Comparison of ENCODE assay signal across 24 cellular contexts in the genomic region with DNA sequence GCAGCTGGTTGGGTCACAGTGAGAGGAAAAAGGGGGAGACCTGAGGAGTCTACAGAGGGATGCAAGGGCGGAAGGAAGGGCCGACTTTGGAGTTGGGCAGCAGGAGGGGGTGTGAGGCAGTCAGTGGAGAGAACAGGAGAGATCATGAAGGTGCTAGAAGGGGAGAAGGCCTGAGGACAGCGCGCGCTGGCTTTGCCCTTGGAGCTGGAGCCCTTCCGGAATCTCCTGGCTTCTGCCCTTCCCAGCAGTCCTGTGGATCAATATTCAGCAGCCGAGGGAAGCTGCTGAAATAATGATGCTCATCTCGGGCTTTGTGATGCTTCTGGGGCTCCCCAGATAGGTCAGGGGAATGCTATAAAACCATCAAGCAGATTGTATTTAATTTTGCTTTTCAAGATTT. TPM values are rescaled to one million over a fixed set of nuclear protein-coding genes. Genes with fewer than 3 reads are reported as not detected.
"Had no signal": no experiment of that assay in that cellular context is flagged by ENCODE, and none has a peak within 500 bp of the region (broad histone marks: within the 10 kb centered on the region; RNA-seq: fewer than 3 reads in every experiment).

No MANE protein-coding gene starts in this region.

- H3K4me3 ChIP-seq: body of pancreas, cardiac muscle cell, sigmoid colon, smooth muscle cell, thoracic aorta had no signal

- H3K27ac Mint-ChIP-seq: activated CD4-positive, alpha-beta memory T cell treated with anti-CD3 and anti-CD28 coated beads, Interleukin-2, amount 10 ng/mL, durations not matched to agents 7 days and 5 days; activated naive CD4-positive, alpha-beta T cell treated with anti-CD3 and anti-CD28 coated beads, Interleukin-2, amount 50 U/mL, for 24 hours; immature natural killer cell; memory B cell; nephron; stimulated activated naive B cell treated with anti-CD40 and anti-IgM and Interleukin-4, amounts not matched to agents 10 μg/mL and 1 μg/mL and 100 μg/mL, for 72 hours; T-cell; type B pancreatic cell had no signal

- H3K4me2 ChIP-seq: smooth muscle cell had no signal

- H3K27me3 ChIP-seq: body of pancreas, cardiac muscle cell, sigmoid colon had no signal

- H3K79me2 ChIP-seq: parathyroid adenoma had no signal

- DNase-seq: activated CD4-positive, alpha-beta memory T cell treated with anti-CD3 and anti-CD28 coated beads, Interleukin-2, amount 10 ng/mL, durations not matched to agents 7 days and 5 days; activated CD4-positive, alpha-beta T cell treated with anti-CD3 and anti-CD28 coated beads for 48 hours; activated CD4-positive, CD25-positive, alpha-beta regulatory T cell; activated gamma-delta T cell treated with Interleukin-2 at 50 U/mL for 16 hours; activated T-cell treated with anti-CD3 and anti-CD28 coated beads, Interleukin-2, amount 50 U/mL, for 1 hour; anterior cingulate cortex; body of pancreas; immature natural killer cell; nucleus accumbens; stimulated activated CD4-positive, alpha-beta T cell treated with anti-CD3 and anti-CD28 coated beads, Interleukin-15, amount 100 ng/mL, for 24 hours; stimulated activated naive B cell treated with anti-CD40 and anti-IgM and Interleukin-4, amounts not matched to agents 10 μg/mL and 1 μg/mL and 100 μg/mL, for 72 hours; T-cell had no signal

- H2AFZ ChIP-seq: parathyroid adenoma had no signal

- H3K9me3 Mint-ChIP-seq: activated CD4-positive, alpha-beta memory T cell treated with anti-CD3 and anti-CD28 coated beads, Interleukin-2, amount 10 ng/mL, durations not matched to agents 7 days and 5 days; activated naive CD4-positive, alpha-beta T cell treated with anti-CD3 and anti-CD28 coated beads, Interleukin-2, amount 50 U/mL, for 24 hours; immature natural killer cell; memory B cell; nephron; stimulated activated naive B cell treated with anti-CD40 and anti-IgM and Interleukin-4, amounts not matched to agents 10 μg/mL and 1 μg/mL and 100 μg/mL, for 72 hours; T-cell; type B pancreatic cell had no signal

- H3K9me3 ChIP-seq: body of pancreas, sigmoid colon, thoracic aorta had no signal

- H3K27ac ChIP-seq: body of pancreas, cardiac muscle cell, parathyroid adenoma, sigmoid colon, thoracic aorta had no signal

- H3K4me1 ChIP-seq: parathyroid adenoma, sigmoid colon had no signal

- H3K27me3 Mint-ChIP-seq: activated CD4-positive, alpha-beta memory T cell treated with anti-CD3 and anti-CD28 coated beads, Interleukin-2, amount 10 ng/mL, durations not matched to agents 7 days and 5 days; activated naive CD4-positive, alpha-beta T cell treated with anti-CD3 and anti-CD28 coated beads, Interleukin-2, amount 50 U/mL, for 24 hours; memory B cell; stimulated activated naive B cell treated with anti-CD40 and anti-IgM and Interleukin-4, amounts not matched to agents 10 μg/mL and 1 μg/mL and 100 μg/mL, for 72 hours; T-cell; type B pancreatic cell had no signal

- H3K4me1 Mint-ChIP-seq: activated naive CD4-positive, alpha-beta T cell treated with anti-CD3 and anti-CD28 coated beads, Interleukin-2, amount 50 U/mL, for 24 hours had no signal

- H3K36me3 ChIP-seq: cardiac muscle cell had no signal

- H3K4me3 Mint-ChIP-seq: activated CD4-positive, alpha-beta memory T cell treated with anti-CD3 and anti-CD28 coated beads, Interleukin-2, amount 10 ng/mL, durations not matched to agents 7 days and 5 days; activated naive CD4-positive, alpha-beta T cell treated with anti-CD3 and anti-CD28 coated beads, Interleukin-2, amount 50 U/mL, for 24 hours; immature natural killer cell; memory B cell; nephron; stimulated activated naive B cell treated with anti-CD40 and anti-IgM and Interleukin-4, amounts not matched to agents 10 μg/mL and 1 μg/mL and 100 μg/mL, for 72 hours; T-cell; type B pancreatic cell had no signal

- ATAC-seq: body of pancreas; SK-N-SH treated with all-trans-retinoic acid at 6 μM for 48 hours; stimulated activated naive B cell treated with anti-CD40 and anti-IgM and Interleukin-4, amounts not matched to agents 10 μg/mL and 1 μg/mL and 100 μg/mL, for 72 hours; T-cell had no signal

RNA-seq across cellular contexts. Expression of gene SLC37A1, which starts 26.7 kb away (rescaled TPM):
- total RNA-seq: myocyte had no signal

RNA-seq across cellular contexts. Expression of gene RSPH1, which starts 44.4 kb away (rescaled TPM):
- total RNA-seq: activated CD4-positive, alpha-beta memory T cell treated with anti-CD3 and anti-CD28 coated beads, Interleukin-2, amount 10 ng/mL, durations not matched to agents 7 days and 5 days; fibroblast of villous mesenchyme; myocyte; smooth muscle cell had no signal
